In genomic region chr6:136549359-136550044, GRCh38 we compare ENCODE assay signal across 1 cellular context.
A peak's percentile ranks its signal among the peaks of the same experiment; 100 is the strongest.
TF ChIP-seq lines count a peak whose summit lies in the region.

No MANE protein-coding gene starts in this region.

TF ChIP-seq in HEK293, 187 proteins besides CTCF, POLR2A, EP300 and RAD21 (continued from another document):
- TF ChIP-seq ZXDB (tag by site-specific recombination; IDR thresholded peaks at IDR 0.05) (no peak), SCRT1 (tag by site-specific recombination; IDR thresholded peaks at IDR 0.05; ENCODE audit: borderline replicate concordance) (0 out of 2 replicates have a peak, but pooled peaks have one; percentile 10), ZNF513 (tag by site-specific recombination; IDR thresholded peaks at IDR 0.05) (no peak), HOXC10 (CRISPR knock-in tag; IDR thresholded peaks at IDR 0.05) (0 out of 2 replicates have a peak, but pooled peaks have one; percentile 4), GLIS2 (tag by site-specific recombination; IDR thresholded peaks at IDR 0.05) (peak; percentile 78), SP2 (tag by site-specific recombination; IDR thresholded peaks at IDR 0.05) (no peak), KLF9 (tag by site-specific recombination; IDR thresholded peaks at IDR 0.05; ENCODE audit: low read depth) (peak; percentile 36; the same call in 1 of the 2 replicates), MZF1 (tag by site-specific recombination; IDR thresholded peaks at IDR 0.05; ENCODE audit: borderline replicate concordance) (0 out of 2 replicates have a peak, but pooled peaks have one; percentile 24), ZNF707 (tag by site-specific recombination; IDR thresholded peaks at IDR 0.05) (no peak), SETDB1 (IDR thresholded peaks at IDR 0.05; ENCODE audit: insufficient read length, low read length) (no peak), ZNF202 (tag by site-specific recombination; IDR thresholded peaks at IDR 0.05; ENCODE audit: borderline replicate concordance) (no peak), ZNF510 (tag by site-specific recombination; IDR thresholded peaks at IDR 0.05; ENCODE audit: insufficient replicate concordance) (no peak), ZNF335 (tag by site-specific recombination; conservative IDR thresholded peaks at IDR 0.05) (peak; percentile 54), ZBTB20 (tag by site-specific recombination; IDR thresholded peaks at IDR 0.05) (peak; percentile 31; the same call in 1 of the 2 replicates), ZBTB17 (tag by site-specific recombination; IDR thresholded peaks at IDR 0.05) (peak; percentile 94), ZNF692 (tag by site-specific recombination; IDR thresholded peaks at IDR 0.05) (peak; percentile 51; the same call in 1 of the 2 replicates), ZBTB26 (tag by site-specific recombination; optimal IDR thresholded peaks at IDR 0.05) (peak; percentile 57), ZNF140 (tag by site-specific recombination; IDR thresholded peaks at IDR 0.05) (no peak), ZNF449 (tag by site-specific recombination; IDR thresholded peaks at IDR 0.05) (0 out of 2 replicates have a peak, but pooled peaks have one; percentile 14), ZNF670 (tag by site-specific recombination; IDR thresholded peaks at IDR 0.05; ENCODE audit: low read depth) (no peak), SCRT2 (tag by site-specific recombination; IDR thresholded peaks at IDR 0.05) (peak; percentile 88), ZNF133 (tag by site-specific recombination; IDR thresholded peaks at IDR 0.05) (no peak)
- TF ChIP-seq, protein P1, sequence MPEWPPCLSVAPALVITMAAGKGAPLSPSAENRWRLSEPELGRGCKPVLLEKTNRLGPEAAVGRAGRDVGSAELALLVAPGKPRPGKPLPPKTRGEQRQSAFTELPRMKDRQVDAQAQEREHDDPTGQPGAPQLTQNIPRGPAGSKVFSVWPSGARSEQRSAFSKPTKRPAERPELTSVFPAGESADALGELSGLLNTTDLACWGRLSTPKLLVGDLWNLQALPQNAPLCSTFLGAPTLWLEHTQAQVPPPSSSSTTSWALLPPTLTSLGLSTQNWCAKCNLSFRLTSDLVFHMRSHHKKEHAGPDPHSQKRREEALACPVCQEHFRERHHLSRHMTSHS (tag by site-specific recombination; IDR thresholded peaks at IDR 0.05): no peak
- TF ChIP-seq, protein P2, sequence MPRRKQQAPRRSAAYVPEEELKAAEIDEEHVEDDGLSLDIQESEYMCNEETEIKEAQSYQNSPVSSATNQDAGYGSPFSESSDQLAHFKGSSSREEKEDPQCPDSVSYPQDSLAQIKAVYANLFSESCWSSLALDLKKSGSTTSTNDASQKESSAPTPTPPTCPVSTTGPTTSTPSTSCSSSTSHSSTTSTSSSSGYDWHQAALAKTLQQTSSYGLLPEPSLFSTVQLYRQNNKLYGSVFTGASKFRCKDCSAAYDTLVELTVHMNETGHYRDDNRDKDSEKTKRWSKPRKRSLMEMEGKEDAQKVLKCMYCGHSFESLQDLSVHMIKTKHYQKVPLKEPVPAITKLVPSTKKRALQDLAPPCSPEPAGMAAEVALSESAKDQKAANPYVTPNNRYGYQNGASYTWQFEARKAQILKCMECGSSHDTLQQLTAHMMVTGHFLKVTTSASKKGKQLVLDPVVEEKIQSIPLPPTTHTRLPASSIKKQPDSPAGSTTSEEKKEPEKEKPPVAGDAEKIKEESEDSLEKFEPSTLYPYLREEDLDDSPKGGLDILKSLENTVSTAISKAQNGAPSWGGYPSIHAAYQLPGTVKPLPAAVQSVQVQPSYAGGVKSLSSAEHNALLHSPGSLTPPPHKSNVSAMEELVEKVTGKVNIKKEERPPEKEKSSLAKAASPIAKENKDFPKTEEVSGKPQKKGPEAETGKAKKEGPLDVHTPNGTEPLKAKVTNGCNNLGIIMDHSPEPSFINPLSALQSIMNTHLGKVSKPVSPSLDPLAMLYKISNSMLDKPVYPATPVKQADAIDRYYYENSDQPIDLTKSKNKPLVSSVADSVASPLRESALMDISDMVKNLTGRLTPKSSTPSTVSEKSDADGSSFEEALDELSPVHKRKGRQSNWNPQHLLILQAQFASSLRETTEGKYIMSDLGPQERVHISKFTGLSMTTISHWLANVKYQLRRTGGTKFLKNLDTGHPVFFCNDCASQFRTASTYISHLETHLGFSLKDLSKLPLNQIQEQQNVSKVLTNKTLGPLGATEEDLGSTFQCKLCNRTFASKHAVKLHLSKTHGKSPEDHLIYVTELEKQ (tag by site-specific recombination; IDR thresholded peaks at IDR 0.05; ENCODE audit: borderline replicate concordance): no peak
- TF ChIP-seq, protein P3, sequence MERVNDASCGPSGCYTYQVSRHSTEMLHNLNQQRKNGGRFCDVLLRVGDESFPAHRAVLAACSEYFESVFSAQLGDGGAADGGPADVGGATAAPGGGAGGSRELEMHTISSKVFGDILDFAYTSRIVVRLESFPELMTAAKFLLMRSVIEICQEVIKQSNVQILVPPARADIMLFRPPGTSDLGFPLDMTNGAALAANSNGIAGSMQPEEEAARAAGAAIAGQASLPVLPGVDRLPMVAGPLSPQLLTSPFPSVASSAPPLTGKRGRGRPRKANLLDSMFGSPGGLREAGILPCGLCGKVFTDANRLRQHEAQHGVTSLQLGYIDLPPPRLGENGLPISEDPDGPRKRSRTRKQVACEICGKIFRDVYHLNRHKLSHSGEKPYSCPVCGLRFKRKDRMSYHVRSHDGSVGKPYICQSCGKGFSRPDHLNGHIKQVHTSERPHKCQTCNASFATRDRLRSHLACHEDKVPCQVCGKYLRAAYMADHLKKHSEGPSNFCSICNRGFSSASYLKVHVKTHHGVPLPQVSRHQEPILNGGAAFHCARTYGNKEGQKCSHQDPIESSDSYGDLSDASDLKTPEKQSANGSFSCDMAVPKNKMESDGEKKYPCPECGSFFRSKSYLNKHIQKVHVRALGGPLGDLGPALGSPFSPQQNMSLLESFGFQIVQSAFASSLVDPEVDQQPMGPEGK (tag by site-specific recombination; IDR thresholded peaks at IDR 0.05): peak; percentile 50; the same call in 1 of the 2 replicates
- TF ChIP-seq, protein P4, sequence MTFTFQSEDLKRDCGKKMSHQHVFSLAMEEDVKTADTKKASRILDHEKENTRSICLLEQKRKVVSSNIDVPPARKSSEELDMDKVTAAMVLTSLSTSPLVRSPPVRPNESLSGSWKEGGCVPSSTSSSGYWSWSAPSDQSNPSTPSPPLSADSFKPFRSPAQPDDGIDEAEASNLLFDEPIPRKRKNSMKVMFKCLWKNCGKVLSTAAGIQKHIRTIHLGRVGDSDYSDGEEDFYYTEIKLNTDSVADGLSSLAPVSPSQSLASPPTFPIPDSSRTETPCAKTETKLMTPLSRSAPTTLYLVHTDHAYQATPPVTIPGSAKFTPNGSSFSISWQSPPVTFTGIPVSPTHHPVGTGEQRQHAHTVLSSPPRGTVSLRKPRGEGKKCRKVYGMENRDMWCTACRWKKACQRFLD (tag by site-specific recombination; IDR thresholded peaks at IDR 0.05): no peak
